Comparison of ENCODE assay signal across 8 cellular contexts in the genomic region with DNA sequence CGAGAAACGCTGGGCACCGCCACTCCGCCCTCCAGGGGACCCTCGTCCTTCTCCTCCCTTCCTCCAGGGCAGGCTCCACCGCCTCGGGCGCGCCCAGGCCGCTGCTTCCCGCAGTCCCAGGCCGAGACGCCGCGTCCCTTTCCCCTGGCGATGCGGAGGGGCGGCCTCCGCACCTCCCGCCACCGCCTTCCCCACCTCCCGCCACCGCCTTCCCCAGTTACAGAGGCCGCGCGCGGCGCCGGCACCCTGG. TPM values are rescaled to one million over a fixed set of nuclear protein-coding genes. Genes with fewer than 3 reads are reported as not detected.
A peak's percentile ranks its signal among the peaks of the same experiment; 100 is the strongest.
DNase-seq lines count a peak whose midpoint lies in the region; ATAC-seq and TF ChIP-seq lines count a peak whose summit lies in the region.

No MANE protein-coding gene starts in this region.

- peak overlapping the region; percentile 94 for H3K27ac Mint-ChIP-seq in activated naive CD4-positive, alpha-beta T cell treated with anti-CD3 and anti-CD28 coated beads, Interleukin-2, amount 10 ng/mL, durations not matched to agents 7 days and 5 days
- peak overlapping the region; percentile 86 to 91 (median 88) for H3K27ac Mint-ChIP-seq in immature natural killer cell

- CTCF ChIA-PET in activated naive CD4-positive, alpha-beta T cell treated with anti-CD3 and anti-CD28 coated beads, Interleukin-2, amount 10 ng/mL, durations not matched to agents 7 days and 5 days (lab: Charles Lee) = interaction anchor here (1.7 kb wide), 1 partner anchor 100 kb away, joined by 4 read pairs; no protein-coding TSS in a partner anchor

- H3K36me3 ChIP-seq in adrenal gland (replicated peaks in 1 of 2) = no peaks in the 10 kb centered on the region

- TF ChIP-seq POLR2A in adrenal gland (IDR thresholded peaks at IDR 0.05) = no peak
- TF ChIP-seq POLR2A in erythroblast (IDR thresholded peaks at IDR 0.05; ENCODE audit: low read length) = no peak

- H3K27ac ChIP-seq in adrenal gland (peak overlapping the region; percentile 56 to 92 (median 87)), substantia nigra (ENCODE audit: low read depth, low read length, poor library complexity, severe bottlenecking) (peak overlapping the region; percentile 63)

- no peak for DNase-seq in activated naive CD4-positive, alpha-beta T cell treated with anti-CD3 and anti-CD28 coated beads, Interleukin-2, amount 10 ng/mL, durations not matched to agents 7 days and 5 days
- DNase-seq in activated naive CD4-positive, alpha-beta T cell treated with Interleukin-2 at 50 U/mL for 16 hours = no peak
- DNase-seq in adrenal gland (no peak), immature natural killer cell (no peak), substantia nigra (lab: John Stamatoyannopoulos, UW) (peak in 7 of 49 donors; percentile 36 to 75 (median 40)), DMS 273 (lab: John Stamatoyannopoulos, UW; ENCODE audit: unreplicated experiment) (no peak), erythroblast (lab: John Stamatoyannopoulos, UW) (no peak)

- no peak for TF ChIP-seq CTCF in adrenal gland (IDR thresholded peaks at IDR 0.05)

- peak overlapping the region; percentile 37 to 88 (median 67) for H3K4me3 ChIP-seq in adrenal gland

- H3K36me3 Mint-ChIP-seq in activated naive CD4-positive, alpha-beta T cell treated with anti-CD3 and anti-CD28 coated beads, Interleukin-2, amount 10 ng/mL, durations not matched to agents 7 days and 5 days = peaks cover 10% of the 10 kb centered on the region
- no peaks in the 10 kb centered on the region for H3K36me3 Mint-ChIP-seq in immature natural killer cell

- peaks cover 2% of the 10 kb centered on the region for H3K27me3 Mint-ChIP-seq in activated naive CD4-positive, alpha-beta T cell treated with anti-CD3 and anti-CD28 coated beads, Interleukin-2, amount 10 ng/mL, durations not matched to agents 7 days and 5 days
- peaks cover 0 to 2% (median 0%) of the 10 kb centered on the region in 3 donors for H3K27me3 Mint-ChIP-seq in immature natural killer cell (ENCODE audit: low read depth in 3 of 3)

- H3K27me3 ChIP-seq in adrenal gland = no peaks in the 10 kb centered on the region

- 0 to 20% (median 0%) methylated on average over 1 to 29 of the region's 29 CpGs for WGBS in adrenal gland, 4 donors

- intact Hi-C loops in adrenal gland (cut with DNase I) = no loop called here

- H3K9me3 ChIP-seq in adrenal gland (replicated peaks in 1 of 3) = no peaks in the 10 kb centered on the region

- no peak for ATAC-seq in GM19324 (IDR thresholded peaks at IDR 0.05; ENCODE audit: low FRiP score, unreplicated experiment)

- H3K4me1 Mint-ChIP-seq in activated naive CD4-positive, alpha-beta T cell treated with anti-CD3 and anti-CD28 coated beads, Interleukin-2, amount 10 ng/mL, durations not matched to agents 7 days and 5 days = peaks cover 51% of the 10 kb centered on the region
- H3K4me1 Mint-ChIP-seq in immature natural killer cell = peaks cover 34 to 40% of the 10 kb centered on the region in 2 donors

- peaks cover 9 to 30% of the 10 kb centered on the region in 2 donors for H3K4me1 ChIP-seq in adrenal gland (replicated peaks in 1 of 2)

- H3K4me3 Mint-ChIP-seq in activated naive CD4-positive, alpha-beta T cell treated with anti-CD3 and anti-CD28 coated beads, Interleukin-2, amount 10 ng/mL, durations not matched to agents 7 days and 5 days = peak overlapping the region; percentile 89
- peak overlapping the region; percentile 90 to 99 (median 98) for H3K4me3 Mint-ChIP-seq in immature natural killer cell

- H3K9me3 Mint-ChIP-seq in activated naive CD4-positive, alpha-beta T cell treated with anti-CD3 and anti-CD28 coated beads, Interleukin-2, amount 10 ng/mL, durations not matched to agents 7 days and 5 days = no peaks in the 10 kb centered on the region
- no peaks in the 10 kb centered on the region for H3K9me3 Mint-ChIP-seq in immature natural killer cell

RNA-seq across cellular contexts. Expression of gene TXN, which starts 0.2 kb away (rescaled TPM):
- 100 to 1,000 TPM in 5 of 8 donors, 10 to 100 TPM in 3; 60.3 to 132 (median 108) TPM for total RNA-seq in adrenal gland
- polyA plus RNA-seq in adrenal gland (100 to 1,000 TPM; 146 to 331 (median 224) TPM), immature natural killer cell (100 to 1,000 TPM; 145 to 157 (median 150) TPM)

RNA-seq across cellular contexts. Expression of gene C9orf152, which starts 48.1 kb away (rescaled TPM):
- total RNA-seq in adrenal gland = not detected
- polyA plus RNA-seq in adrenal gland (under 1 TPM in 1 of 3 donors, not detected in 2; 0.13 TPM), immature natural killer cell (not detected)
